Comparison of ENCODE assay signal across 10 cellular contexts in the genomic region with DNA sequence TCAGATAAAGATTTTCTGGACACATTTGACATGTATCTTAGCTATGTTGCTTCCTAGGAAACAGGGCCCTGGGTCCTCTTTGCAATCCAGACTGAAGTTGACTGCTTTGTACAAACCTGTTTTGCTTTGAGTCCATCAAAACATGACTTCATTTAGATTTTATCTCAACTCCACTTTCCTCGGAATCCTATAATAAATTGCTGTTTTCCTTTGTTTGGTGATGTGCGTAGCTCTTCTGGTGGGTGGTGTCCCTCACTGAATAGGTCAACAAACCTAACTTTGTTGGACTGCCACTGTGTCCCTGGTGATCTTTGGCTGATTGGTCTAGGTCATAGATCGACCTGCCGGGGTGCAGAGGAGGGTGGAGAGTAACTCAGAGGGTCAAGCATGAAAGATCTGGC. TPM values are rescaled to one million over a fixed set of nuclear protein-coding genes. Genes with fewer than 3 reads are reported as not detected.
DNase-seq lines count a peak whose midpoint lies in the region; ATAC-seq and TF ChIP-seq lines count a peak whose summit lies in the region.
"Had no signal": no experiment of that assay in that cellular context is flagged by ENCODE, and none has a peak within 500 bp of the region (broad histone marks: within the 10 kb centered on the region; RNA-seq: fewer than 3 reads in every experiment).

No MANE protein-coding gene starts in this region.

- DNase-seq in GM23338 (ENCODE audit: low spot score) = no peak
- DNase-seq in T-helper 2 cell treated with Interferon-gamma antibody and Interleukin-4, amounts not matched to agents 5 μg/mL and 100 μg/mL, for 36 hours (ENCODE audit: low spot score) = no peak
- DNase-seq in inferior parietal cortex (ENCODE audit: extremely low spot score) = peak; percentile 55
- no peak for DNase-seq in psoas muscle
- no peak for DNase-seq in effector CD8-positive, alpha-beta T cell (lab: John Stamatoyannopoulos, UW)
- DNase-seq: NCI-H2171 treated with DMSO at 0.1 percent for 48 hours had no signal

- no peaks in the 10 kb centered on the region for H3K79me2 ChIP-seq in GM23338 (replicated peaks; ENCODE audit: insufficient read depth)

- peaks cover 7% of the 10 kb centered on the region for H3K27me3 Mint-ChIP-seq in GM23338 (ENCODE audit: insufficient read depth, low read depth, poor library complexity)
- no peaks in the 10 kb centered on the region for H3K27me3 Mint-ChIP-seq in T-helper 2 cell treated with Interferon-gamma antibody and Interleukin-4, amounts not matched to agents 5 μg/mL and 100 μg/mL, for 36 hours (ENCODE audit: low read depth)
- H3K27me3 Mint-ChIP-seq: stimulated activated naive B cell treated with anti-CD40 and anti-IgM and Interleukin-4, amounts not matched to agents 10 μg/mL and 1 μg/mL and 100 μg/mL, for 72 hours had no signal

- no peaks in the 10 kb centered on the region for H3K36me3 ChIP-seq in GM23338 (ENCODE audit: insufficient read depth)
- H3K36me3 ChIP-seq in psoas muscle (ENCODE audit: insufficient read depth in 1 of 2, low read depth in 1 of 2) = no peaks in the 10 kb centered on the region

- H2AFZ ChIP-seq in GM23338 = no peak overlapping the region
- H2AFZ ChIP-seq: PC-9 had no signal

- TF ChIP-seq CTCF in GM23338 (conservative IDR thresholded peaks at IDR 0.05; ENCODE audit: low read depth in 2 of 2) (no peak), psoas muscle (IDR thresholded peaks at IDR 0.05) (no peak)

- no peaks in the 10 kb centered on the region for H3K9me2 ChIP-seq in GM23338 (ENCODE audit: insufficient read depth)

- H3K4me3 Mint-ChIP-seq in GM23338 = no peak overlapping the region
- H3K4me3 Mint-ChIP-seq in T-helper 2 cell treated with Interferon-gamma antibody and Interleukin-4, amounts not matched to agents 5 μg/mL and 100 μg/mL, for 36 hours = peak overlapping the region; percentile 25

- no peaks in the 10 kb centered on the region for H4K20me1 ChIP-seq in GM23338 (replicated peaks; ENCODE audit: insufficient read depth)

- intact Hi-C loops in psoas muscle (cut with DNase I) = no loop called here

- no peaks in the 10 kb centered on the region for H3K36me3 Mint-ChIP-seq in GM23338 (ENCODE audit: low read depth)
- peaks cover 10% of the 10 kb centered on the region for H3K36me3 Mint-ChIP-seq in T-helper 2 cell treated with Interferon-gamma antibody and Interleukin-4, amounts not matched to agents 5 μg/mL and 100 μg/mL, for 36 hours (ENCODE audit: low read depth)

- H3K27me3 ChIP-seq in GM23338 (ENCODE audit: insufficient read depth) (no peaks in the 10 kb centered on the region), psoas muscle (ENCODE audit: insufficient read depth in 3 of 3, low read length in 2 of 3) (no peaks in the 10 kb centered on the region)

- ATAC-seq in GM23338 (no peak), GM21423 (IDR thresholded peaks at IDR 0.05; ENCODE audit: unreplicated experiment) (no peak), psoas muscle (no peak)

- peaks cover 11% of the 10 kb centered on the region for H3K4me1 Mint-ChIP-seq in GM23338
- peaks cover 68% of the 10 kb centered on the region for H3K4me1 Mint-ChIP-seq in T-helper 2 cell treated with Interferon-gamma antibody and Interleukin-4, amounts not matched to agents 5 μg/mL and 100 μg/mL, for 36 hours (ENCODE audit: low read depth)

- H3K4me3 ChIP-seq in GM23338 (no peak overlapping the region), skin epidermis (no peak overlapping the region), psoas muscle (no peak overlapping the region)

- H3F3A ChIP-seq in GM23338 (replicated peaks; ENCODE audit: low read depth) = 0 out of 2 replicates have a peak, but pooled peaks cover 5% of the 10 kb centered on the region

- H3K4me1 ChIP-seq in GM23338 (ENCODE audit: insufficient read depth) (peaks cover 12% of the 10 kb centered on the region; the same call in 1 of the 2 replicates), psoas muscle (peaks cover 6% of the 10 kb centered on the region)

- H3K27ac ChIP-seq in GM23338 (ENCODE audit: low read depth) = no peak overlapping the region
- peak overlapping the region in 14 of 21 experiments; percentile 32 to 92 (median 72) for H3K27ac ChIP-seq in skin epidermis
- H3K27ac ChIP-seq in psoas muscle = no peak overlapping the region
- H3K27ac ChIP-seq: PC-9 had no signal

- WGBS in psoas muscle, 3 donors = 65 to 76% (median 66%) methylated on average over 4 of the region's 4 CpGs

- H3K4me2 ChIP-seq in GM23338 = 0 out of 2 replicates have a peak overlapping the region, but pooled peaks have one; percentile 81

- H3K9me3 ChIP-seq in psoas muscle = no peaks in the 10 kb centered on the region

- 0 out of 3 replicates have a peak, but pooled peaks cover 3% of the 10 kb centered on the region for H3K9me3 Mint-ChIP-seq in GM23338
- H3K9me3 Mint-ChIP-seq in T-helper 2 cell treated with Interferon-gamma antibody and Interleukin-4, amounts not matched to agents 5 μg/mL and 100 μg/mL, for 36 hours = peaks cover 3% of the 10 kb centered on the region

- no peak overlapping the region for H3K27ac Mint-ChIP-seq in GM23338
- no peak overlapping the region for H3K27ac Mint-ChIP-seq in T-helper 2 cell treated with Interferon-gamma antibody and Interleukin-4, amounts not matched to agents 5 μg/mL and 100 μg/mL, for 36 hours

TF ChIP-seq in GM23338, 12 proteins besides CTCF, POLR2A, EP300 and RAD21 (continues in another document):
- TF ChIP-seq ETS1 (IDR thresholded peaks at IDR 0.05) (no peak), CREB1 (CRISPR knock-in tag; IDR thresholded peaks at IDR 0.05; ENCODE audit: low read depth) (no peak), JUNB (IDR thresholded peaks at IDR 0.05; ENCODE audit: unreplicated experiment) (no peak), POLR2AphosphoS5 (IDR thresholded peaks at IDR 0.05; ENCODE audit: low read depth) (no peak), ZNF114 (CRISPR knock-in tag; IDR thresholded peaks at IDR 0.05) (no peak), STAT1 (IDR thresholded peaks at IDR 0.05; ENCODE audit: unreplicated experiment) (no peak), ZNF331 (CRISPR knock-in tag; IDR thresholded peaks at IDR 0.05; ENCODE audit: low read depth) (no peak)
- TF ChIP-seq, protein P1, sequence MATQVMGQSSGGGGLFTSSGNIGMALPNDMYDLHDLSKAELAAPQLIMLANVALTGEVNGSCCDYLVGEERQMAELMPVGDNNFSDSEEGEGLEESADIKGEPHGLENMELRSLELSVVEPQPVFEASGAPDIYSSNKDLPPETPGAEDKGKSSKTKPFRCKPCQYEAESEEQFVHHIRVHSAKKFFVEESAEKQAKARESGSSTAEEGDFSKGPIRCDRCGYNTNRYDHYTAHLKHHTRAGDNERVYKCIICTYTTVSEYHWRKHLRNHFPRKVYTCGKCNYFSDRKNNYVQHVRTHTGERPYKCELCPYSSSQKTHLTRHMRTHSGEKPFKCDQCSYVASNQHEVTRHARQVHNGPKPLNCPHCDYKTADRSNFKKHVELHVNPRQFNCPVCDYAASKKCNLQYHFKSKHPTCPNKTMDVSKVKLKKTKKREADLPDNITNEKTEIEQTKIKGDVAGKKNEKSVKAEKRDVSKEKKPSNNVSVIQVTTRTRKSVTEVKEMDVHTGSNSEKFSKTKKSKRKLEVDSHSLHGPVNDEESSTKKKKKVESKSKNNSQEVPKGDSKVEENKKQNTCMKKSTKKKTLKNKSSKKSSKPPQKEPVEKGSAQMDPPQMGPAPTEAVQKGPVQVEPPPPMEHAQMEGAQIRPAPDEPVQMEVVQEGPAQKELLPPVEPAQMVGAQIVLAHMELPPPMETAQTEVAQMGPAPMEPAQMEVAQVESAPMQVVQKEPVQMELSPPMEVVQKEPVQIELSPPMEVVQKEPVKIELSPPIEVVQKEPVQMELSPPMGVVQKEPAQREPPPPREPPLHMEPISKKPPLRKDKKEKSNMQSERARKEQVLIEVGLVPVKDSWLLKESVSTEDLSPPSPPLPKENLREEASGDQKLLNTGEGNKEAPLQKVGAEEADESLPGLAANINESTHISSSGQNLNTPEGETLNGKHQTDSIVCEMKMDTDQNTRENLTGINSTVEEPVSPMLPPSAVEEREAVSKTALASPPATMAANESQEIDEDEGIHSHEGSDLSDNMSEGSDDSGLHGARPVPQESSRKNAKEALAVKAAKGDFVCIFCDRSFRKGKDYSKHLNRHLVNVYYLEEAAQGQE (IDR thresholded peaks at IDR 0.05; ENCODE audit: unreplicated experiment) = no peak

RNA-seq across cellular contexts. Expression of gene P2RX7, which starts 0.7 kb away (rescaled TPM):
- total RNA-seq in GM23338 (2014; rRNA removed; shearing (Covaris generic)) = 0.24 and 0.74 TPM in 2 replicates
- polyA plus RNA-seq in GM23338 (2016; fragmentation: Nextera tagmentation; extraction: Ambion mirVana) = 0.43 and 0.48 TPM in 2 replicates
- total RNA-seq in psoas muscle = 1 to 10 TPM in 1 of 4 donors, under 1 TPM in 3; 0.17 to 1.3 (median 0.50) TPM
- polyA plus RNA-seq in psoas muscle = under 1 TPM; 0.07 to 0.16 (median 0.10) TPM

Comparison
In these comparisons a context has a peak if more than half of its experiments do, and no peak if none do; other contexts are left out.
1. H3K27ac ChIP-seq: peak in skin epidermis (14 of 21); none in GM23338 (single experiment) and psoas muscle (single experiment).